8 cellular contexts compared by ENCODE assay signal in genomic region chr17:181213-182163, GRCh38. TPM values are rescaled to one million over a fixed set of nuclear protein-coding genes. Genes with fewer than 3 reads are reported as not detected.
DNase-seq lines count a peak whose midpoint lies in the region; ATAC-seq and TF ChIP-seq lines count a peak whose summit lies in the region.

DOC2B (minus strand) TSS chr17:181650; CDS start chr17:181479, 171 bp downstream.

- no peak within 1 kb of the TSS for H4K8ac ChIP-seq in H9 (replicated peaks; ENCODE audit: insufficient read length, low read depth, low read length)

- no peaks in the 10 kb centered on the region for H4K20me1 ChIP-seq in H9 (ENCODE audit: control insufficient read depth, insufficient read depth, insufficient read length)

- H2BK5ac ChIP-seq in H9 (ENCODE audit: insufficient read length, low read length), result no peak within 1 kb of the TSS

- H3K9me3 ChIP-seq in H9 (ENCODE audit: control insufficient read depth, low read depth, low read length) (no peaks in the 10 kb centered on the region), aorta (ENCODE audit: control insufficient read depth, low read length) (no peaks in the 10 kb centered on the region)

- H2BK12ac ChIP-seq in H9 (ENCODE audit: insufficient read length, low read depth, low read length), result no peak within 1 kb of the TSS

- no CpG with 5 or more reads among the region's 128 CpGs for WGBS in H9 (ENCODE audit: extremely low coverage, insufficient read length, low lambda C conversion rate)
- WGBS in aorta, 2 donors, result 6 to 10% methylated on average over 65 to 128 of the region's 128 CpGs

- H3K36me3 Mint-ChIP-seq in H9 (ENCODE audit: insufficient read depth in 1 of 3, low read depth in 3 of 3), result no peaks in the 10 kb centered on the region; a peak in 1 of 7 replicates
- no peaks in the 10 kb centered on the region for H3K36me3 Mint-ChIP-seq in WTC11
- no peaks in the 10 kb centered on the region for H3K36me3 Mint-ChIP-seq in nephron (ENCODE audit: low read depth)

- H4K91ac ChIP-seq in H9 (ENCODE audit: insufficient read length, low read depth, low read length), result no peak within 1 kb of the TSS

- H3K4ac ChIP-seq in H9 (ENCODE audit: low read depth, low read length), result no peak within 1 kb of the TSS

- no peak within 1 kb of the TSS for H3K56ac ChIP-seq in H9 (ENCODE audit: insufficient read length, low read depth, low read length)

- no peak within 1 kb of the TSS for H3K9ac ChIP-seq in H9 (ENCODE audit: extremely low read depth, insufficient read length, low read length)

- H3K23ac ChIP-seq in H9 (ENCODE audit: insufficient read length, low read depth, low read length), result no peak within 1 kb of the TSS

- no peak within 1 kb of the TSS for H2BK120ac ChIP-seq in H9 (ENCODE audit: low read depth, low read length, poor library complexity, severe bottlenecking)

- no peaks in the 10 kb centered on the region for H3K36me3 ChIP-seq in aorta (ENCODE audit: control insufficient read depth in 1 of 2, insufficient read depth in 2 of 2, low read length in 1 of 2)

- DNase-seq in H9 (peak; percentile 66), WTC11 (ENCODE audit: low spot score) (peak; percentile 54), foreskin keratinocyte (no peak), aorta (peak in 1 of 2 donors; percentile 86), HEK293T (ENCODE audit: extremely low spot score) (no peak)

- no peak within 1 kb of the TSS for H3K14ac ChIP-seq in H9 (ENCODE audit: insufficient read depth, low read length)

- no peaks in the 10 kb centered on the region for H3K79me2 ChIP-seq in H9 (ENCODE audit: insufficient read depth, low read length)

- no peak within 1 kb of the TSS for H2BK20ac ChIP-seq in H9 (ENCODE audit: low read depth, low read length, poor library complexity, severe bottlenecking)

- no peak within 1 kb of the TSS for H2AK5ac ChIP-seq in H9 (ENCODE audit: insufficient read length, low read length)

- H3K4me3 Mint-ChIP-seq in H9 (peak within 1 kb of the TSS; percentile 51 to 76), WTC11 (peak within 1 kb of the TSS; percentile 72), nephron (peak within 1 kb of the TSS; percentile 79 to 86 (median 86))

- intact Hi-C loops in aorta (cut with DNase I), result no loop called here

- peaks cover 17 to 24% of the 10 kb centered on the region in 2 experiments for H3K4me1 Mint-ChIP-seq in H9
- peaks cover 12% of the 10 kb centered on the region for H3K4me1 Mint-ChIP-seq in WTC11
- H3K4me1 Mint-ChIP-seq in nephron, result peaks cover 22% of the 10 kb centered on the region

- peak; percentile 66 for ATAC-seq in WTC11
- peak; percentile 43 for ATAC-seq in foreskin keratinocyte
- ATAC-seq in aorta (ENCODE audit: low FRiP score), result peak; percentile 55
- ATAC-seq in HG03159 (IDR thresholded peaks at IDR 0.05; ENCODE audit: unreplicated experiment), result no peak
- no peak for ATAC-seq in HG02981 (IDR thresholded peaks at IDR 0.05; ENCODE audit: unreplicated experiment)

- H4K5ac ChIP-seq in H9 (ENCODE audit: insufficient read length, low read depth, low read length), result no peak within 1 kb of the TSS

- H3K4me2 ChIP-seq in H9 (ENCODE audit: insufficient read depth, insufficient read length, low read length), result peak within 1 kb of the TSS; percentile 16

- POLR2A ChIA-PET in WTC11 (lab: Charles Lee), result no interaction called here
- POLR2A ChIA-PET in HEK293T (lab: Yijun Ruan, JAX), result no interaction called here

- no peaks in the 10 kb centered on the region for H3K79me1 ChIP-seq in H9 (ENCODE audit: insufficient read depth, low read depth, low read length, poor library complexity, severe bottlenecking)

- H3K27ac Mint-ChIP-seq in H9 (0 out of 7 replicates have a peak within 1 kb of the TSS, but pooled peaks of 1 of the 3 experiments have one; percentile 38), WTC11 (no peak within 1 kb of the TSS), nephron (peak within 1 kb of the TSS in 2 of 3 experiments; percentile 65 to 81)

- no peak within 1 kb of the TSS for H3T11ph ChIP-seq in H9 (ENCODE audit: low read length)

- H3K9me3 Mint-ChIP-seq in H9 (no peaks in the 10 kb centered on the region; a peak in 1 of 5 replicates), WTC11 (no peaks in the 10 kb centered on the region), nephron (no peaks in the 10 kb centered on the region)

- H3K23me2 ChIP-seq in H9 (ENCODE audit: insufficient read length, low read depth, low read length, poor library complexity, severe bottlenecking), result peaks cover 4% of the 10 kb centered on the region

- H3K27me3 ChIP-seq in H9 (ENCODE audit: insufficient read depth, low read length) (peaks cover 11% of the 10 kb centered on the region; the same call in 1 of the 2 replicates), foreskin keratinocyte (peaks cover 85% of the 10 kb centered on the region), aorta (ENCODE audit: control insufficient read depth in 1 of 2, insufficient read depth in 2 of 2, low read length in 1 of 2) (no peaks in the 10 kb centered on the region)

- CTCF ChIA-PET in WTC11 (lab: Charles Lee), result interaction anchor here (1.2 to 1.4 kb wide), 4 partner anchors 8 to 204 kb away, joined by 3 to 4 read pairs (median 3); no protein-coding TSS in a partner anchor
- CTCF ChIA-PET in HEK293T (lab: Yijun Ruan, JAX), result no interaction called here

- H3K4me1 ChIP-seq in H9 (ENCODE audit: insufficient read depth, low read length), result no peaks in the 10 kb centered on the region
- no peaks in the 10 kb centered on the region for H3K4me1 ChIP-seq in foreskin keratinocyte
- H3K4me1 ChIP-seq in aorta (ENCODE audit: control insufficient read depth in 1 of 2, insufficient read depth in 2 of 2, low read length in 2 of 2), result no peaks in the 10 kb centered on the region

- no peak within 1 kb of the TSS for H3K18ac ChIP-seq in H9 (ENCODE audit: insufficient read length, low read depth, low read length)

- TF ChIP-seq CTCF in H9 (conservative IDR thresholded peaks at IDR 0.05), result no peak
- no peak for TF ChIP-seq CTCF in WTC11 (IDR thresholded peaks at IDR 0.05)
- no peak for TF ChIP-seq CTCF in foreskin keratinocyte (conservative IDR thresholded peaks at IDR 0.05)
- no peak for TF ChIP-seq CTCF in nephron (IDR thresholded peaks at IDR 0.05; ENCODE audit: unreplicated experiment in 3 of 3)

- no peak within 1 kb of the TSS for H2BK15ac ChIP-seq in H9 (ENCODE audit: low read depth, low read length)

- H3K27me3 Mint-ChIP-seq in H9 (ENCODE audit: low read depth), result peaks cover 84% of the 10 kb centered on the region
- peaks cover 52% of the 10 kb centered on the region for H3K27me3 Mint-ChIP-seq in WTC11 (ENCODE audit: low read depth)
- peaks cover 44% of the 10 kb centered on the region for H3K27me3 Mint-ChIP-seq in nephron (ENCODE audit: low read depth)

- H2AFZ ChIP-seq in H9 (ENCODE audit: low read length), result no peak within 1 kb of the TSS

- no peak within 1 kb of the TSS for H3K27ac ChIP-seq in H9 (ENCODE audit: insufficient read length, low read depth, low read length)
- H3K27ac ChIP-seq in foreskin keratinocyte, result no peak within 1 kb of the TSS
- no peak within 1 kb of the TSS for H3K27ac ChIP-seq in aorta (ENCODE audit: low read depth in 1 of 2, low read length in 2 of 2)

- peak within 1 kb of the TSS in 1 of 2 donors; percentile 12 for H3K4me3 ChIP-seq in aorta (ENCODE audit: low read length in 2 of 2)

TF ChIP-seq in WTC11, 78 proteins besides CTCF, POLR2A, EP300 and RAD21 (continues in another document):
- TF ChIP-seq ZNF512 (CRISPR knock-in tag; IDR thresholded peaks at IDR 0.05; ENCODE audit: borderline replicate concordance), result no peak

TF ChIP-seq in HEK293T, 16 proteins besides CTCF, POLR2A, EP300 and RAD21:
- no peak for TF ChIP-seq FOXM1 (IDR thresholded peaks at IDR 0.05; ENCODE audit: borderline replicate concordance)
- TF ChIP-seq L3MBTL2 (conservative IDR thresholded peaks at IDR 0.05), result no peak
- TF ChIP-seq ARNT (IDR thresholded peaks at IDR 0.05), result no peak
- TF ChIP-seq SP1 (IDR thresholded peaks at IDR 0.05), result no peak
- TF ChIP-seq ELF4 (IDR thresholded peaks at IDR 0.05), result no peak
- TF ChIP-seq FOXA1 (IDR thresholded peaks at IDR 0.05), result no peak
- no peak for TF ChIP-seq PKNOX1 (IDR thresholded peaks at IDR 0.05)
- TF ChIP-seq FOXK2 (IDR thresholded peaks at IDR 0.05), result no peak
- TF ChIP-seq LEF1 (IDR thresholded peaks at IDR 0.05; ENCODE audit: borderline replicate concordance), result no peak
- no peak for TF ChIP-seq BHLHE40 (IDR thresholded peaks at IDR 0.05; ENCODE audit: borderline replicate concordance)
- TF ChIP-seq HDGF (IDR thresholded peaks at IDR 0.05; ENCODE audit: borderline replicate concordance), result no peak
- TF ChIP-seq NFRKB (IDR thresholded peaks at IDR 0.05), result no peak
- TF ChIP-seq SUZ12 (IDR thresholded peaks at IDR 0.05), result no peak
- TF ChIP-seq TARDBP (IDR thresholded peaks at IDR 0.05), result no peak
- TF ChIP-seq ZNF384 (IDR thresholded peaks at IDR 0.05), result no peak
- TF ChIP-seq CTBP1 (IDR thresholded peaks at IDR 0.05; ENCODE audit: borderline replicate concordance), result no peak

RNA-seq across cellular contexts. Expression of gene DOC2B, which starts in this region (rescaled TPM):
- total RNA-seq in H9 (2021) (1.9 and 2.1 TPM in 2 replicates), WTC11 (2021) (2.1 to 2.7 TPM (median 2.5 TPM) in 3 replicates), foreskin keratinocyte (not detected in 2 replicates), aorta (10 to 100 TPM; 16.3 to 35.3 TPM)
- polyA plus RNA-seq in foreskin keratinocyte (not detected in 2 replicates), aorta (under 1 TPM; 0.13 to 0.15 TPM)

Comparison
In these comparisons a context has a peak if more than half of its experiments do, and no peak if none do; other contexts are left out.
1. Peak in ATAC-seq in foreskin keratinocyte; RNA of the gene not detected or under 1 TPM.
2. DNase-seq: peak in H9 (single experiment) and WTC11 (single experiment); none in foreskin keratinocyte (0 of 2) and HEK293T (single experiment).
3. ATAC-seq: peak in WTC11 (single experiment) and aorta (single experiment); none in HG03159 (single experiment) and HG02981 (single experiment).
4. Peak in every context shown above with its lines, with median percentiles within 50 percentile points of each other: H3K4me3 Mint-ChIP-seq.